8 cellular contexts compared by ENCODE assay signal in genomic region chr11:131203041-131203440, GRCh38.
"Had no signal": no experiment of that assay in that cellular context is flagged by ENCODE, and none has a peak within 500 bp of the region (broad histone marks: within the 10 kb centered on the region; RNA-seq: fewer than 3 reads in every experiment).

No MANE protein-coding gene starts in this region.

- H3K9me3 ChIP-seq: HAP-1 had no signal

- H3K4me1 ChIP-seq: HAP-1 had no signal

- H3K27ac Mint-ChIP-seq: HFFc6 had no signal

- ATAC-seq: HCT116, K562 had no signal

- H3K4me3 Mint-ChIP-seq: HFFc6 had no signal

- H3K36me3 ChIP-seq: HAP-1 had no signal

- H3K4me3 ChIP-seq: HAP-1, K562 had no signal

- H3K9me3 Mint-ChIP-seq: HFFc6 had no signal

- DNase-seq: GOT3, H7, HFFc6, IMR-90, KG1 had no signal
